In the genomic region with DNA sequence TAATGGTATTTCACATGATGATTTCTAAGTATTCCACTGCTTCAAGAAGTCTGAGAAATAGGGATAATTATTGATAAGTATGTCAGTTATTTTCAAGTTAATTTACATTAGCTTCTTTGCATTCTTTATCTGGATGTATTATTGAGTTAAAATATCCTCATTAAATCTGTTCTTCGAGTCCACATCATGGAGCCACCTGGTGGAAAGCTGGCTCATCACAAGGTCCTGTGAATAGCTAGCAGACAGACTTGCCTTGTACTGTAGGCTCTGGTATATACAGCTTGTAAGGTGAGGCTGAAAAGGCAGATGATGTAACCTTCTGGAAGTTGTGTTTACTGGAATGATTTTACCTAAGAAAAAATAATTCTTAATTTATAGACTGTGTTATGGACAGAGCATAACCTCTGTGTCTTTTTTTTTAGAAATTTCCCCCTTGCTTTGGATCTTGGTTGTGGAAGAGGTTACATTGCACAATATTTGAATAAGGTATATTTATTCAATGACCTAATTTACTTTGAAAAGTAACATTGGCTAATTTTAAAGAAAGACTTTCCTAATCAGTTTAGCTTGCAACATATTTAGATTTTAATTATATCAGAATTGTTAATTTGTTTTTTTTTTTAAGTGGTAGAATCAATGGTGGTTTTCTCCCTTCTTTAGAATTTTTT, we compare ENCODE assay signal across 8 cellular contexts. TPM values are rescaled to one million over a fixed set of nuclear protein-coding genes. Genes with fewer than 3 reads are reported as not detected.
DNase-seq lines count a peak whose midpoint lies in the region; ATAC-seq, FAIRE-seq and TF ChIP-seq lines count a peak whose summit lies in the region.

No MANE protein-coding gene starts in this region.

- peaks cover 27% of the 10 kb centered on the region for H3K4me1 ChIP-seq in A549

- ATAC-seq in A549 = peak; percentile 70 to 73; a peak in 5 of 6 replicates
- peak; percentile 35 for ATAC-seq in HG02798 (IDR thresholded peaks at IDR 0.05; ENCODE audit: poor library complexity, unreplicated experiment)

- no peaks in the 10 kb centered on the region for H3K9me3 ChIP-seq in A549

- no peak overlapping the region for H3K4me3 ChIP-seq in A549

- no peak for TF ChIP-seq EP300 in A549 (IDR thresholded peaks at IDR 0.05)

- POLR2A ChIA-PET in A549 (lab: Yijun Ruan, JAX) = interaction anchor here (0.7 kb wide), 1 partner anchor 448 kb away, joined by 3 read pairs; no protein-coding TSS in a partner anchor

- peak; percentile 33 to 47; a peak in 4 of 5 replicates for TF ChIP-seq RAD21 in A549 (conservative IDR thresholded peaks at IDR 0.05 in 1 of 2, IDR thresholded peaks at IDR 0.05 in 1 of 2)

- peak overlapping the region; percentile 23; the same call in 2 of the 3 replicates for H3K4me2 ChIP-seq in A549

- peak; percentile 69 for TF ChIP-seq CTCF in A549 (IDR thresholded peaks at IDR 0.05)

- 5% methylated on average over 1 of the region's 1 CpG for WGBS in A549 (ENCODE audit: missing lambda C conversion rate)

- DNase-seq in A549 (ENCODE audit: low read depth in 1 of 2, low spot score in 1 of 2) = peak; percentile 83
- peak; percentile 68 for DNase-seq in ELR (ENCODE audit: low read depth)
- DNase-seq in NCI-H2171 (lab: John Stamatoyannopoulos, UW) = peak; percentile 50
- peak; percentile 44 for DNase-seq in activated CD4-positive, alpha-beta T cell treated with anti-CD3 and anti-CD28 coated beads for 48 hours
- peak; percentile 59 for DNase-seq in fibroblast of gingiva (ENCODE audit: low read depth)
- peak; percentile 30 for DNase-seq in putamen (ENCODE audit: low spot score)
- DNase-seq in T1000 (lab: John Stamatoyannopoulos, UW) = no peak

- H3K27ac ChIP-seq in A549 = no peak overlapping the region

- TF ChIP-seq POLR2A in A549 (IDR thresholded peaks at IDR 0.05; ENCODE audit: low read length) = no peak

- FAIRE-seq in A549 (lab: Jason Lieb, UNC) = peak; percentile 94

- CTCF ChIA-PET in A549 (lab: Yijun Ruan, JAX) = interaction anchor here (0.6 to 2.5 kb wide), 18 partner anchors 8 to 862 kb away, joined by 3 to 17 read pairs (median 4); no protein-coding TSS in a partner anchor

TF ChIP-seq in A549, 52 proteins besides CTCF, POLR2A, EP300 and RAD21:
- TF ChIP-seq EHMT2 (IDR thresholded peaks at IDR 0.05; ENCODE audit: low read depth) (no peak), HOXB5 (CRISPR knock-in tag; IDR thresholded peaks at IDR 0.05) (no peak), KDM5A (IDR thresholded peaks at IDR 0.05) (no peak), FOSL2 (IDR thresholded peaks at IDR 0.05) (no peak), FOSL2 (CRISPR knock-in tag; IDR thresholded peaks at IDR 0.05) (no peak), SREBF2 (IDR thresholded peaks at IDR 0.05) (no peak), SMC3 (IDR thresholded peaks at IDR 0.05) (peak; percentile 60; the same call in 2 of the 3 replicates), NR3C1 (IDR thresholded peaks at IDR 0.05) (no peak), CEBPB (IDR thresholded peaks at IDR 0.05) (peak in 1 of 2 experiments; percentile 68; a peak in 1 of 4 replicates), HOXA7 (CRISPR knock-in tag; IDR thresholded peaks at IDR 0.05) (no peak)
- TF ChIP-seq, protein P1, sequence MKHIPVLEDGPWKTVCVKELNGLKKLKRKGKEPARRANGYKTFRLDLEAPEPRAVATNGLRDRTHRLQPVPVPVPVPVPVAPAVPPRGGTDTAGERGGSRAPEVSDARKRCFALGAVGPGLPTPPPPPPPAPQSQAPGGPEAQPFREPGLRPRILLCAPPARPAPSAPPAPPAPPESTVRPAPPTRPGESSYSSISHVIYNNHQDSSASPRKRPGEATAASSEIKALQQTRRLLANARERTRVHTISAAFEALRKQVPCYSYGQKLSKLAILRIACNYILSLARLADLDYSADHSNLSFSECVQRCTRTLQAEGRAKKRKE (CRISPR knock-in tag; IDR thresholded peaks at IDR 0.05; ENCODE audit: low read depth) = no peak

RNA-seq across cellular contexts. Expression of gene NDUFAF5, which starts 3.5 kb away (rescaled TPM):
- polyA plus RNA-seq in A549 (2011; rRNA removed) (36.6 and 53.5 TPM in 2 replicates), A549 (2017; fragmentation: RNase III; extraction: RNeasy Plus Mini Kit Qiagen cat#74134 plus additional on column Dnase treatment) (25.4 to 29.2 TPM (median 27.0 TPM) in 3 replicates)
- polyA plus RNA-seq in A549 (2012; cell fraction: cytosol; rRNA removed) = 14.2 and 16.2 TPM in 2 replicates
- polyA plus RNA-seq in A549 (2012; cell fraction: nucleus; rRNA removed) = 7.9 and 20.2 TPM in 2 replicates
- polyA minus RNA-seq in A549 (2011; rRNA and poly(A)+ RNA removed) = 14.5 and 16.4 TPM in 2 replicates

RNA-seq across cellular contexts. Expression of gene ESF1, which starts 3.6 kb away (rescaled TPM):
- polyA plus RNA-seq in A549 (2011; rRNA removed) (12.2 and 30.5 TPM in 2 replicates), A549 (2017; fragmentation: RNase III; extraction: RNeasy Plus Mini Kit Qiagen cat#74134 plus additional on column Dnase treatment) (30.6 to 34.8 TPM (median 32.3 TPM) in 3 replicates)
- polyA plus RNA-seq in A549 (2012; cell fraction: cytosol; rRNA removed) = 2.3 and 3.1 TPM in 2 replicates
- polyA plus RNA-seq in A549 (2012; cell fraction: nucleus; rRNA removed) = 1.1 and 1.4 TPM in 2 replicates
- polyA minus RNA-seq in A549 (2011; rRNA and poly(A)+ RNA removed) = 1.7 and 1.8 TPM in 2 replicates
